In genomic region chr2:46772500-46772899, GRCh38 we compare ENCODE assay signal across 21 cellular contexts.
"Had no signal": no experiment of that assay in that cellular context is flagged by ENCODE, and none has a peak within 500 bp of the region (broad histone marks: within the 10 kb centered on the region; RNA-seq: fewer than 3 reads in every experiment).

No MANE protein-coding gene starts in this region.

- H3K9me3 ChIP-seq: SJSA1 had no signal

- H3K4me2 ChIP-seq: KMS-11 had no signal

- DNase-seq: Kasumi-1, MM.1S, NCI-H1092 treated with DMSO at 0.1 percent for 48 hours, NCI-H1436, NCI-H187, NCI-H2029, NCI-H2081 treated with DMSO at 0.1 percent for 48 hours, NCI-H2171, NCI-H226, NCI-H446, NCI-H510A, NCI-H524 treated with DMSO at 0.1 percent for 48 hours, NCI-H69, NCI-H774, Right ventricle myocardium superior, RPMI8226, SIG-M5 had no signal

- H3K27ac ChIP-seq: KMS-11, SJSA1, SK-N-MC had no signal

- ATAC-seq: K562 had no signal

- H3K4me3 ChIP-seq: K562, SJSA1, SK-N-MC had no signal

- H3K9ac ChIP-seq: KMS-11 had no signal

- H3K36me3 ChIP-seq: SJSA1 had no signal

- H3K27me3 ChIP-seq: SJSA1 had no signal
